ENCODE assay signal across 8 cellular contexts in the genomic region with DNA sequence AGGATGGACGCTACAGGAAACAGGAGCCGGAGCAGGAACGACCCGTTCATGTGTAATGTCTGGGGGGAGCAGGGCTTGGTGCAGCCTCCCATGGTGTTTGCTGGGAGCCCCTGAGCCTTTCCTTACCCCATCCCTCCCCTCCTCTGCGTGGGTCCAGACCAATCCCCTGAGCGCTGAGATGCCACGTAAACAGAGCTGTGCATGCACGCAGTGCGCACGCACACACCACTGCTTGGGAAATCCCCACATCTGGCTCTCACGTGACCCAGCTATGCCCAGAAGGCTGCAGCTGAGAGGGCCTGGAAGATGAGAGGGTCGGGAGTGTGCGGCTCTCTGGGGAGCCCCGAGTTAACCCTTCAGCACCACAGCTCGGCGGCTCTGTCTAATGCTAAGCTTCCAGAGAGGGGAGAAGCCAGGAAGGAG.
DNase-seq lines count a peak whose midpoint lies in the region; ATAC-seq and TF ChIP-seq lines count a peak whose summit lies in the region.

No MANE protein-coding gene starts in this region.

- no peaks in the 10 kb centered on the region for H3K36me3 Mint-ChIP-seq in activated naive CD4-positive, alpha-beta T cell treated with anti-CD3 and anti-CD28 coated beads, Interleukin-2, amount 50 U/mL, for 72 hours

- H3K27ac Mint-ChIP-seq in activated naive CD4-positive, alpha-beta T cell treated with anti-CD3 and anti-CD28 coated beads, Interleukin-2, amount 50 U/mL, for 72 hours: peak overlapping the region; percentile 88 to 90

- intact Hi-C loops in vagina (cut with DNase I): loop anchor here (5.0 kb wide), 1 partner anchor 61 kb away; no protein-coding TSS in a partner anchor

- H3K4me3 ChIP-seq in RWPE2 (ENCODE audit: severe bottlenecking): no peak overlapping the region
- H3K4me3 ChIP-seq in cardiac muscle cell: no peak overlapping the region
- H3K4me3 ChIP-seq in vagina: peak overlapping the region; percentile 36 to 44

- H3K27me3 ChIP-seq in RWPE2 (ENCODE audit: insufficient read depth, poor library complexity, severe bottlenecking): no peaks in the 10 kb centered on the region
- H3K27me3 ChIP-seq in cardiac muscle cell: no peaks in the 10 kb centered on the region
- H3K27me3 ChIP-seq in vagina: no peaks in the 10 kb centered on the region

- H3K9me3 ChIP-seq in RWPE2 (ENCODE audit: severe bottlenecking) (peaks cover 1% of the 10 kb centered on the region), cardiac muscle cell (ENCODE audit: low read depth) (no peaks in the 10 kb centered on the region), vagina (no peaks in the 10 kb centered on the region)

- H3K27ac ChIP-seq in RWPE2 (ENCODE audit: poor library complexity, severe bottlenecking): peak overlapping the region; percentile 90
- peak overlapping the region; percentile 8 for H3K27ac ChIP-seq in cardiac muscle cell
- H3K27ac ChIP-seq in vagina: peak overlapping the region; percentile 94

- H3K9me3 Mint-ChIP-seq in activated naive CD4-positive, alpha-beta T cell treated with anti-CD3 and anti-CD28 coated beads, Interleukin-2, amount 50 U/mL, for 72 hours: no peaks in the 10 kb centered on the region

- DNase-seq in RWPE2 (ENCODE audit: low spot score) (no peak), cardiac muscle cell (ENCODE audit: low read depth in 1 of 2, low spot score in 1 of 2) (peak in 1 of 2 donors; percentile 99), renal cortical epithelial cell (ENCODE audit: low read depth) (peak; percentile 59), vagina (ENCODE audit: extremely low spot score in 2 of 2) (no peak), ACHN (no peak)
- DNase-seq in activated naive CD4-positive, alpha-beta T cell treated with anti-CD3 and anti-CD28 coated beads, Interleukin-2, amount 50 U/mL, for 72 hours (ENCODE audit: low spot score in 2 of 2): peak; percentile 77 to 81

- in situ Hi-C loops in ACHN (cut with HindIII; ENCODE audit: low pct_ligation_motif_present, low pct_unique_long_range_greater_than_20kb, low sequenced_read_pairs): no loop called here

- TF ChIP-seq POLR2A in GM15510 (IDR thresholded peaks at IDR 0.05; ENCODE audit: borderline replicate concordance, extremely low read depth, insufficient read length) (peak; percentile 30), vagina (IDR thresholded peaks at IDR 0.05) (peak in 1 of 2 donors; percentile 72)

- no peak for TF ChIP-seq CTCF in RWPE2 (IDR thresholded peaks at IDR 0.05; ENCODE audit: poor library complexity, severe bottlenecking)
- TF ChIP-seq CTCF in cardiac muscle cell (IDR thresholded peaks at IDR 0.05; ENCODE audit: low read depth, low read length): no peak
- no peak for TF ChIP-seq CTCF in vagina (IDR thresholded peaks at IDR 0.05)

- H3K4me1 ChIP-seq in RWPE2 (ENCODE audit: insufficient read depth, poor library complexity, severe bottlenecking) (peaks cover 27% of the 10 kb centered on the region), cardiac muscle cell (ENCODE audit: low read depth) (peaks cover 4% of the 10 kb centered on the region), vagina (peaks cover 64% of the 10 kb centered on the region)

- H3K36me3 ChIP-seq in RWPE2 (ENCODE audit: low read depth) (peaks cover 30% of the 10 kb centered on the region), cardiac muscle cell (no peaks in the 10 kb centered on the region), vagina (no peaks in the 10 kb centered on the region)

- ATAC-seq in HG02759 (IDR thresholded peaks at IDR 0.05; ENCODE audit: unreplicated experiment): peak; percentile 86
- no peak for ATAC-seq in RWPE2 (ENCODE audit: low read depth)
- ATAC-seq in activated naive CD4-positive, alpha-beta T cell treated with anti-CD3 and anti-CD28 coated beads, Interleukin-2, amount 50 U/mL, for 72 hours: peak; percentile 99

Comparison
In these comparisons a context has a peak if more than half of its experiments do, and no peak if none do; other contexts are left out.
1. DNase-seq: peak in activated naive CD4-positive, alpha-beta T cell treated with anti-CD3 and anti-CD28 coated beads, Interleukin-2, amount 50 U/mL, for 72 hours (2 of 2) and renal cortical epithelial cell (single experiment); none in RWPE2 (single experiment), vagina (0 of 2) and ACHN (single experiment).
2. H3K27ac ChIP-seq: peak in every context shown above with its lines; median percentile 94 in vagina; 90 in RWPE2; 8 in cardiac muscle cell.
3. H3K4me3 ChIP-seq: peak in vagina (2 of 2); none in RWPE2 (single experiment) and cardiac muscle cell (single experiment).